12 cellular contexts compared by ENCODE assay signal in the genomic region with DNA sequence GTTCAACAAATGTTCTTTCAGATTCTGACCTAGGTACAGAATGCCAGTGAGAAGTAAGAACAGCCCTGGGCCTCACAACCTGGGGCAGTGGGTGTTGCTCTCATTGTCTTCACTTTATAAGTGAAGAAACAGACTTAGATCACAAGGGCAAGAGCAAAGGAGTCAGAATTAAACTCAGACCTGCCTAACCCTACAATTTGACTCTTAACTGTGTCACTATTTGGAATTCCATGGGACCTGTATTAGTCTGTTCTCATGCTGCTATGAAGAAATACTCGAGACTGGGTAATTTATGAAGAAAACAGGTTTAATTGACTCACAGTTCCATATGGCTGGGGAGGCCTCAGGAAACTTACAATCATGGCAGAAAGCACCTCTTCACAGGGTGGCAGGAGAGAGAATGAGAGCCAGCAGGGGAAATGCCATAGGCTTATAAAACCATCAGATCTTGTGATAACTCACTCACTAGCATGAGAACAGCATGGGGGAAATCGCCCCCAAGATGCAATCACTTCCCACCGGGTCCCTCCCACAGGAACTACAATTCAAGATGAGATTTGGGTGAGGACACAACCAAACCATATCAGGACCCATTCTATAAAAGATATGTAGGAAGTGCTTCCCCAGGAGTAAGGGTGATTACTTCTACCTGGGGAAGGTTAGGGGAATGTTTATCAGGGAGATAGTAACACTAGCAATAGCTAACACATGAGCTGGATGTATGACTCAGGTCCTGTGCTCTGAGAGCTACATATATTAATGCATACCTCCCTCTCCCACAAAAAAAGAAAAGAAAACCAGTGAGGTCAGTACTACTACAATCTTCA.
A peak's percentile ranks its signal among the peaks of the same experiment; 100 is the strongest.
DNase-seq lines count a peak whose midpoint lies in the region; ATAC-seq and TF ChIP-seq lines count a peak whose summit lies in the region.
"Had no signal": no experiment of that assay in that cellular context is flagged by ENCODE, and none has a peak within 500 bp of the region (broad histone marks: within the 10 kb centered on the region; RNA-seq: fewer than 3 reads in every experiment).

No MANE protein-coding gene starts in this region.

- H3K4me3 ChIP-seq in PC-3 (ENCODE audit: low read length) (no peak overlapping the region), astrocyte of the spinal cord (ENCODE audit: low read depth, low read length) (no peak overlapping the region), mesenchymal stem cell (ENCODE audit: insufficient read depth in 1 of 2, low read depth in 1 of 2, low read length in 2 of 2) (no peak overlapping the region)

- in situ Hi-C loops in astrocyte of the spinal cord (cut with HindIII; ENCODE audit: low sequenced_read_pairs), result no loop called here

- H3K4ac ChIP-seq in mesenchymal stem cell (ENCODE audit: low read depth in 1 of 2, low read length in 2 of 2), result peak overlapping the region in 1 of 2 experiments; percentile 24

- H3K9me3 ChIP-seq in PC-3 (ENCODE audit: low read length) (no peaks in the 10 kb centered on the region), mesenchymal stem cell (ENCODE audit: control insufficient read depth, low read length) (no peaks in the 10 kb centered on the region)
- H3K9me3 ChIP-seq: BE2C had no signal

- WGBS in mesenchymal stem cell, result 25% methylated on average over 3 of the region's 3 CpGs

- TF ChIP-seq CTCF in PC-3 (conservative IDR thresholded peaks at IDR 0.05; ENCODE audit: low read depth, low read length) (no peak), astrocyte of the spinal cord (IDR thresholded peaks at IDR 0.05; ENCODE audit: low read depth, low read length) (no peak)

- H3K27me3 ChIP-seq in PC-3 (ENCODE audit: low read length) (no peaks in the 10 kb centered on the region), mesenchymal stem cell (ENCODE audit: control insufficient read depth in 1 of 2, insufficient read depth in 1 of 2, low read length in 2 of 2) (no peaks in the 10 kb centered on the region)
- H3K27me3 ChIP-seq: BE2C had no signal

- peak; percentile 82 for DNase-seq in EL
- DNase-seq in PC-3, result peak; percentile 97
- DNase-seq in astrocyte of the spinal cord (ENCODE audit: low read depth, low spot score), result peak; percentile 66
- peak; percentile 73 for DNase-seq in mesenchymal stem cell
- DNase-seq in MV-4-11 (lab: John Stamatoyannopoulos, UW), result no peak
- DNase-seq in pons (ENCODE audit: low spot score), result no peak
- no peak for DNase-seq in stimulated activated naive CD4-positive, alpha-beta T cell (lab: John Stamatoyannopoulos, UW)
- DNase-seq in left cardiac atrium, result no peak
- DNase-seq: activated naive CD4-positive, alpha-beta T cell treated with Interleukin-2 at 50 U/mL for 16 hours; BE2C; NCI-H1105 had no signal

- intact Hi-C loops in PC-3 (cut with micrococcal nuclease) (loop anchor here (1.0 to 10.0 kb wide), 3 partner anchors 29 to 956 kb away; no protein-coding TSS in a partner anchor), left cardiac atrium (cut with DNase I) (no loop called here)

- H3K4me2 ChIP-seq in PC-3 (ENCODE audit: low read length), result peak overlapping the region; percentile 83
- H3K4me2 ChIP-seq in mesenchymal stem cell (ENCODE audit: low read length, poor library complexity, severe bottlenecking), result no peak overlapping the region

- no peak overlapping the region for H4K8ac ChIP-seq in mesenchymal stem cell (ENCODE audit: low read length)

- peak overlapping the region in 1 of 2 experiments; percentile 41 for H2BK12ac ChIP-seq in mesenchymal stem cell (ENCODE audit: low read length in 2 of 2)

- H4K20me1 ChIP-seq in PC-3 (ENCODE audit: low read length), result no peaks in the 10 kb centered on the region

- ATAC-seq in PC-3 (peak; percentile 50), left cardiac atrium (no peak)
- ATAC-seq: WTC11 had no signal

- H2BK120ac ChIP-seq in mesenchymal stem cell (ENCODE audit: low read depth, low read length), result no peak overlapping the region

- H3K27ac ChIP-seq in PC-3 (ENCODE audit: low read length) (peak overlapping the region; percentile 97), mesenchymal stem cell (ENCODE audit: low read length, poor library complexity, severe bottlenecking) (peak overlapping the region; percentile 97)

- H2BK5ac ChIP-seq in mesenchymal stem cell (ENCODE audit: low read depth, low read length, poor library complexity, severe bottlenecking), result no peak overlapping the region

- H3K36me3 ChIP-seq in PC-3 (ENCODE audit: low read depth, low read length), result no peaks in the 10 kb centered on the region
- H3K36me3 ChIP-seq in mesenchymal stem cell (ENCODE audit: control insufficient read depth in 1 of 2, insufficient read depth in 2 of 2, low read depth in 1 of 2, low read length in 2 of 2), result peaks cover 0 to 7% of the 10 kb centered on the region in 2 experiments
- H3K36me3 ChIP-seq: BE2C had no signal

- H3F3A ChIP-seq in PC-3 (ENCODE audit: low read length, unreplicated experiment), result peaks cover 11% of the 10 kb centered on the region

- H3K9ac ChIP-seq in PC-3 (ENCODE audit: low read length), result peak overlapping the region; percentile 93
- H3K9ac ChIP-seq in mesenchymal stem cell (ENCODE audit: low read length), result no peak overlapping the region

- peaks cover 6% of the 10 kb centered on the region for H3K79me1 ChIP-seq in mesenchymal stem cell (replicated peaks; ENCODE audit: low read length, poor library complexity, severe bottlenecking)

- H2AK5ac ChIP-seq in mesenchymal stem cell (ENCODE audit: low read length, severe bottlenecking), result peak overlapping the region; percentile 38

- H3K23ac ChIP-seq in mesenchymal stem cell (ENCODE audit: low read length in 2 of 2), result no peak overlapping the region

- no peak overlapping the region for H4K91ac ChIP-seq in mesenchymal stem cell (ENCODE audit: low read length)

- POLR2A ChIA-PET in PC-3 (lab: Charles Lee; ENCODE audit: unreplicated experiment), result interaction anchor here (0.6 to 1.3 kb wide), 5 partner anchors 16 to 267 kb away, joined by 3 to 7 read pairs (median 3); no protein-coding TSS in a partner anchor

- H2AFZ ChIP-seq in PC-3 (ENCODE audit: low read length), result no peak overlapping the region
- no peak overlapping the region for H2AFZ ChIP-seq in mesenchymal stem cell (ENCODE audit: low read depth, low read length)

- peak overlapping the region in 1 of 2 experiments; percentile 37 for H3K18ac ChIP-seq in mesenchymal stem cell (ENCODE audit: low read depth in 1 of 2, low read length in 2 of 2)

- peaks cover 13% of the 10 kb centered on the region; the same call in 1 of the 2 replicates for H3K79me2 ChIP-seq in PC-3 (ENCODE audit: low read length)

- H3K4me1 ChIP-seq in PC-3 (ENCODE audit: insufficient read depth, low read length) (peaks cover 98% of the 10 kb centered on the region), mesenchymal stem cell (ENCODE audit: control insufficient read depth, insufficient read depth, low read depth, low read length) (peaks cover 54% of the 10 kb centered on the region)

- H2BK15ac ChIP-seq in mesenchymal stem cell (ENCODE audit: low read depth, poor library complexity, severe bottlenecking), result no peak overlapping the region

- BruUV-seq in PC-3 (replicated peaks; lab: Mats Ljungman, UMichigan), result TSS peak; percentile 78

- CTCF ChIA-PET in PC-3 (lab: Charles Lee), result interaction anchor here (0.5 to 1.0 kb wide), 4 partner anchors 74 to 294 kb away, joined by 3 to 7 read pairs (median 4); no protein-coding TSS in a partner anchor

- no peak overlapping the region for H3K14ac ChIP-seq in mesenchymal stem cell (ENCODE audit: low read length in 2 of 2)

- no peaks in the 10 kb centered on the region for H3K9me2 ChIP-seq in PC-3 (replicated peaks; ENCODE audit: low read length)

Comparison
In these comparisons a context has a peak if more than half of its experiments do, and no peak if none do; other contexts are left out.
1. DNase-seq: peak in EL (single experiment), PC-3 (single experiment), astrocyte of the spinal cord (single experiment) and mesenchymal stem cell (single experiment); none in MV-4-11 (single experiment), pons (single experiment), stimulated activated naive CD4-positive, alpha-beta T cell (0 of 6) and left cardiac atrium (single experiment).